ENCODE assay signal across 9 cellular contexts in genomic region chr12:41521872-41522379, GRCh38.
DNase-seq lines count a peak whose midpoint lies in the region; ATAC-seq, FAIRE-seq and TF ChIP-seq lines count a peak whose summit lies in the region.
"Had no signal": no experiment of that assay in that cellular context is flagged by ENCODE, and none has a peak within 500 bp of the region (broad histone marks: within the 10 kb centered on the region; RNA-seq: fewer than 3 reads in every experiment).

No MANE protein-coding gene starts in this region.

- peak overlapping the region; percentile 10 for H3K4me2 ChIP-seq in PC-3 (ENCODE audit: low read length)

- H4K20me1 ChIP-seq in PC-3 (ENCODE audit: low read length) = no peaks in the 10 kb centered on the region

- H3K27me3 Mint-ChIP-seq in activated CD8-positive, alpha-beta T cell treated with anti-CD3 and anti-CD28 coated beads, Interleukin-2, amount 10 ng/mL, durations not matched to agents 7 days and 5 days (ENCODE audit: low read depth) = no peaks in the 10 kb centered on the region
- no peaks in the 10 kb centered on the region for H3K27me3 Mint-ChIP-seq in activated CD8-positive, alpha-beta T cell treated with anti-CD3 and anti-CD28 coated beads for 36 hours

- peak overlapping the region; percentile 4 for H3K4me3 Mint-ChIP-seq in activated CD8-positive, alpha-beta T cell treated with anti-CD3 and anti-CD28 coated beads, Interleukin-2, amount 10 ng/mL, durations not matched to agents 7 days and 5 days
- no peak overlapping the region for H3K4me3 Mint-ChIP-seq in activated CD8-positive, alpha-beta T cell treated with anti-CD3 and anti-CD28 coated beads for 36 hours

- peaks cover 14% of the 10 kb centered on the region; the same call in 1 of the 2 replicates for H3K4me1 ChIP-seq in PC-3 (ENCODE audit: insufficient read depth, low read length)
- peaks cover 0 to 17% (median 15%) of the 10 kb centered on the region in 4 donors for H3K4me1 ChIP-seq in esophagus muscularis mucosa
- H3K4me1 ChIP-seq in small intestine (ENCODE audit: control insufficient read depth in 2 of 2, insufficient read depth in 1 of 2, low read depth in 1 of 2, low read length in 1 of 2) = no peaks in the 10 kb centered on the region

- H3K9me3 Mint-ChIP-seq in activated CD8-positive, alpha-beta T cell treated with anti-CD3 and anti-CD28 coated beads, Interleukin-2, amount 10 ng/mL, durations not matched to agents 7 days and 5 days (ENCODE audit: insufficient read depth) = no peaks in the 10 kb centered on the region
- H3K9me3 Mint-ChIP-seq in activated CD8-positive, alpha-beta T cell treated with anti-CD3 and anti-CD28 coated beads for 36 hours = no peaks in the 10 kb centered on the region

- CTCF ChIA-PET in activated CD8-positive, alpha-beta T cell treated with anti-CD3 and anti-CD28 coated beads, Interleukin-2, amount 10 ng/mL, durations not matched to agents 7 days and 5 days (lab: Charles Lee) = no interaction called here
- CTCF ChIA-PET in activated CD8-positive, alpha-beta T cell treated with anti-CD3 and anti-CD28 coated beads for 36 hours (lab: Charles Lee) = no interaction called here
- CTCF ChIA-PET in PC-3 (lab: Charles Lee) = no interaction called here

- peak overlapping the region; percentile 0; the same call in 1 of the 2 replicates for H3K4me3 ChIP-seq in PC-3 (ENCODE audit: low read length)
- H3K4me3 ChIP-seq in esophagus muscularis mucosa = peak overlapping the region in 3 of 4 donors; percentile 1 to 37 (median 16)
- no peak overlapping the region for H3K4me3 ChIP-seq in small intestine (ENCODE audit: low read depth in 1 of 2, low read length in 2 of 2)

- ATAC-seq in activated CD8-positive, alpha-beta T cell treated with anti-CD3 and anti-CD28 coated beads, Interleukin-2, amount 10 ng/mL, durations not matched to agents 7 days and 5 days = no peak
- ATAC-seq in activated CD8-positive, alpha-beta T cell treated with anti-CD3 and anti-CD28 coated beads for 36 hours = no peak
- peak; percentile 83 for ATAC-seq in HG02970 (IDR thresholded peaks at IDR 0.05; ENCODE audit: low FRiP score, unreplicated experiment)
- peak; percentile 96 for ATAC-seq in PC-3

- POLR2A ChIA-PET in activated CD8-positive, alpha-beta T cell treated with anti-CD3 and anti-CD28 coated beads, Interleukin-2, amount 10 ng/mL, durations not matched to agents 7 days and 5 days (lab: Charles Lee) = no interaction called here
- POLR2A ChIA-PET in activated CD8-positive, alpha-beta T cell treated with anti-CD3 and anti-CD28 coated beads for 36 hours (lab: Charles Lee) = no interaction called here
- POLR2A ChIA-PET in PC-3 (lab: Charles Lee; ENCODE audit: unreplicated experiment) = no interaction called here

- no peak for FAIRE-seq in small intestine (lab: Jason Lieb, UNC)
- FAIRE-seq: colon had no signal

- intact Hi-C loops in activated CD8-positive, alpha-beta T cell treated with anti-CD3 and anti-CD28 coated beads for 36 hours (cut with micrococcal nuclease) = no loop called here
- intact Hi-C loops in PC-3 (cut with micrococcal nuclease) (no loop called here), esophagus muscularis mucosa (cut with DNase I) (no loop called here)

- H3K79me2 ChIP-seq in PC-3 (ENCODE audit: low read length) = no peaks in the 10 kb centered on the region

- H3K9ac ChIP-seq in PC-3 (ENCODE audit: low read length) = peak overlapping the region; percentile 12; the same call in 1 of the 2 replicates

- no TSS peak for BruUV-seq in PC-3 (replicated peaks; lab: Mats Ljungman, UMichigan)

- no peaks in the 10 kb centered on the region for H3K36me3 Mint-ChIP-seq in activated CD8-positive, alpha-beta T cell treated with anti-CD3 and anti-CD28 coated beads, Interleukin-2, amount 10 ng/mL, durations not matched to agents 7 days and 5 days (ENCODE audit: low read depth)
- H3K36me3 Mint-ChIP-seq in activated CD8-positive, alpha-beta T cell treated with anti-CD3 and anti-CD28 coated beads for 36 hours (ENCODE audit: low read depth) = no peaks in the 10 kb centered on the region

- H2AFZ ChIP-seq in PC-3 (ENCODE audit: low read length) = no peak overlapping the region

- peaks cover 6% of the 10 kb centered on the region; the same call in 1 of the 2 replicates for H3K27me3 ChIP-seq in PC-3 (ENCODE audit: low read length)
- no peaks in the 10 kb centered on the region for H3K27me3 ChIP-seq in esophagus muscularis mucosa
- H3K27me3 ChIP-seq in small intestine (ENCODE audit: control insufficient read depth in 2 of 2, insufficient read depth in 2 of 2, low read length in 2 of 2) = no peaks in the 10 kb centered on the region

- H3K36me3 ChIP-seq in PC-3 (ENCODE audit: low read depth, low read length) = no peaks in the 10 kb centered on the region
- no peaks in the 10 kb centered on the region for H3K36me3 ChIP-seq in esophagus muscularis mucosa
- no peaks in the 10 kb centered on the region for H3K36me3 ChIP-seq in small intestine (ENCODE audit: control insufficient read depth in 2 of 2, insufficient read depth in 2 of 2, low read length in 2 of 2)

- H3K4me1 Mint-ChIP-seq in activated CD8-positive, alpha-beta T cell treated with anti-CD3 and anti-CD28 coated beads, Interleukin-2, amount 10 ng/mL, durations not matched to agents 7 days and 5 days (ENCODE audit: low read depth) = peaks cover 4% of the 10 kb centered on the region
- peaks cover 12% of the 10 kb centered on the region for H3K4me1 Mint-ChIP-seq in activated CD8-positive, alpha-beta T cell treated with anti-CD3 and anti-CD28 coated beads for 36 hours (ENCODE audit: low read depth)

- TF ChIP-seq CTCF in activated CD8-positive, alpha-beta T cell treated with anti-CD3 and anti-CD28 coated beads for 36 hours (IDR thresholded peaks at IDR 0.05) = no peak
- TF ChIP-seq CTCF in PC-3 (conservative IDR thresholded peaks at IDR 0.05; ENCODE audit: low read depth, low read length) (no peak), esophagus muscularis mucosa (IDR thresholded peaks at IDR 0.05) (no peak)

- no peaks in the 10 kb centered on the region for H3F3A ChIP-seq in PC-3 (ENCODE audit: low read length, unreplicated experiment)

- H3K27ac Mint-ChIP-seq in activated CD8-positive, alpha-beta T cell treated with anti-CD3 and anti-CD28 coated beads, Interleukin-2, amount 10 ng/mL, durations not matched to agents 7 days and 5 days = no peak overlapping the region
- H3K27ac Mint-ChIP-seq in activated CD8-positive, alpha-beta T cell treated with anti-CD3 and anti-CD28 coated beads for 36 hours = no peak overlapping the region

- no peaks in the 10 kb centered on the region for H3K9me3 ChIP-seq in PC-3 (ENCODE audit: low read length)
- no peaks in the 10 kb centered on the region for H3K9me3 ChIP-seq in esophagus muscularis mucosa
- H3K9me3 ChIP-seq in small intestine (ENCODE audit: control insufficient read depth, low read depth) = no peaks in the 10 kb centered on the region

- TF ChIP-seq POLR2A in esophagus muscularis mucosa (IDR thresholded peaks at IDR 0.05; ENCODE audit: low read depth) = no peak

- peak overlapping the region; percentile 25; the same call in 1 of the 2 replicates for H3K27ac ChIP-seq in PC-3 (ENCODE audit: low read length)
- peak overlapping the region; percentile 21 to 65 (median 55) for H3K27ac ChIP-seq in esophagus muscularis mucosa (replicated peaks in 1 of 4)
- no peak overlapping the region for H3K27ac ChIP-seq in small intestine (ENCODE audit: low read depth in 1 of 2, low read length in 1 of 2)

- H3K9me2 ChIP-seq in PC-3 (replicated peaks; ENCODE audit: low read length) = no peaks in the 10 kb centered on the region

- 5% methylated on average over 1 of the region's 1 CpG for WGBS in esophagus muscularis mucosa
- WGBS in small intestine, 3 donors = 5 to 18% (median 12%) methylated on average over 1 of the region's 1 CpG

- no peak for DNase-seq in activated CD8-positive, alpha-beta T cell treated with anti-CD3 and anti-CD28 coated beads, Interleukin-2, amount 10 ng/mL, durations not matched to agents 7 days and 5 days
- no peak for DNase-seq in activated CD8-positive, alpha-beta T cell treated with anti-CD3 and anti-CD28 coated beads for 36 hours
- DNase-seq in PC-3 = peak; percentile 75
- no peak for DNase-seq in esophagus muscularis mucosa (ENCODE audit: extremely low spot score)
- DNase-seq in small intestine = peak; percentile 8
- no peak for DNase-seq in NCI-H1092 treated with DMSO at 0.1 percent for 48 hours (lab: John Stamatoyannopoulos, UW)
- no peak for DNase-seq in NCI-H1092 (lab: John Stamatoyannopoulos, UW)

- TF ChIP-seq EP300 in esophagus muscularis mucosa (IDR thresholded peaks at IDR 0.05) = no peak

Comparison
In these comparisons a context has a peak if more than half of its experiments do, and no peak if none do; other contexts are left out.
1. ATAC-seq: peak in HG02970 (single experiment) and PC-3 (single experiment); none in activated CD8-positive, alpha-beta T cell treated with anti-CD3 and anti-CD28 coated beads, Interleukin-2, amount 10 ng/mL, durations not matched to agents 7 days and 5 days (single experiment) and activated CD8-positive, alpha-beta T cell treated with anti-CD3 and anti-CD28 coated beads for 36 hours (single experiment).
2. DNase-seq: peak in PC-3 (single experiment) and small intestine (single experiment); none in activated CD8-positive, alpha-beta T cell treated with anti-CD3 and anti-CD28 coated beads, Interleukin-2, amount 10 ng/mL, durations not matched to agents 7 days and 5 days (single experiment), activated CD8-positive, alpha-beta T cell treated with anti-CD3 and anti-CD28 coated beads for 36 hours (single experiment), esophagus muscularis mucosa (single experiment), NCI-H1092 treated with DMSO at 0.1 percent for 48 hours (single experiment) and NCI-H1092 (single experiment).
3. H3K27ac ChIP-seq: peak in PC-3 (single experiment) and esophagus muscularis mucosa (4 of 4); none in small intestine (0 of 2).
4. H3K4me3 ChIP-seq: peak in PC-3 (single experiment) and esophagus muscularis mucosa (3 of 4); none in small intestine (0 of 2).